Comparison of ENCODE assay signal across 8 cellular contexts in genomic region chr2:112433480-112433879, GRCh38.
DNase-seq lines count a peak whose midpoint lies in the region; ATAC-seq and TF ChIP-seq lines count a peak whose summit lies in the region.

Gene RGPD8, minus strand, starts transcription at chr2:112433645. Its CDS starts 192 bp downstream, at chr2:112433453.

- H3K4me3 ChIP-seq in AG09309 (ENCODE audit: control insufficient read depth, low read depth, low read length) = peak within 1 kb of the TSS; percentile 51

- ATAC-seq in GM19043 (IDR thresholded peaks at IDR 0.05; ENCODE audit: low read depth, unreplicated experiment) (peak; percentile 99), HG03064 (IDR thresholded peaks at IDR 0.05; ENCODE audit: low read depth, unreplicated experiment) (peak; percentile 97)

- TF ChIP-seq CTCF in AG09309 (IDR thresholded peaks at IDR 0.05; ENCODE audit: control insufficient read depth, insufficient read depth, low read depth, low read length, missing control alignments) = peak; percentile 49

- peak; percentile 35 for DNase-seq in AG09309 (ENCODE audit: low read depth)
- DNase-seq in RPMI8226 = peak; percentile 73
- DNase-seq in activated effector memory CD4-positive, alpha-beta T cell treated with Interleukin-2 at 50 U/mL for 16 hours = peak; percentile 75
- DNase-seq in fibroblast of gingiva (ENCODE audit: low read depth) = peak; percentile 84
- DNase-seq in middle frontal gyrus (ENCODE audit: extremely low spot score, low spot score) = peak; percentile 69
- peak; percentile 85 to 86 for DNase-seq in stimulated activated CD4-positive, alpha-beta T cell treated with anti-CD3 and anti-CD28 coated beads, Interleukin-4, amount 100 ng/mL, for 4 hours

Comparison
In these comparisons a context has a peak if more than half of its experiments do, and no peak if none do; other contexts are left out.
1. Peak in every context shown above with its lines: DNase-seq, ATAC-seq and H3K4me3 ChIP-seq.
2. DNase-seq: peak in every context shown above with its lines; median percentile 86 in stimulated activated CD4-positive, alpha-beta T cell treated with anti-CD3 and anti-CD28 coated beads, Interleukin-4, amount 100 ng/mL, for 4 hours; 84 in fibroblast of gingiva; 75 in activated effector memory CD4-positive, alpha-beta T cell treated with Interleukin-2 at 50 U/mL for 16 hours; 73 in RPMI8226; 69 in middle frontal gyrus; 35 in AG09309.